Comparison of ENCODE assay signal across 2 cellular contexts in genomic region chr12:47102845-47103666, GRCh38.
TF ChIP-seq lines count a peak whose summit lies in the region.

No MANE protein-coding gene starts in this region.

TF ChIP-seq in liver, 16 proteins besides CTCF, POLR2A, EP300 and RAD21:
- peak in 1 of 2 donors; percentile 13 for TF ChIP-seq JUND (IDR thresholded peaks at IDR 0.05)
- peak; percentile 29 to 34 for TF ChIP-seq RXRA (IDR thresholded peaks at IDR 0.05)
- no peak for TF ChIP-seq REST (IDR thresholded peaks at IDR 0.05)
- TF ChIP-seq ATF3 (IDR thresholded peaks at IDR 0.05): no peak
- TF ChIP-seq TAF1 (conservative IDR thresholded peaks at IDR 0.05): no peak
- TF ChIP-seq FOXA2 (IDR thresholded peaks at IDR 0.05): no peak
- no peak for TF ChIP-seq HNF4A (conservative IDR thresholded peaks at IDR 0.05)
- no peak for TF ChIP-seq MAX (IDR thresholded peaks at IDR 0.05)
- TF ChIP-seq GABPA (IDR thresholded peaks at IDR 0.05 in 1 of 2, conservative IDR thresholded peaks at IDR 0.05 in 1 of 2): no peak
- peak; percentile 54 for TF ChIP-seq YY1 (IDR thresholded peaks at IDR 0.05)
- peak; percentile 36 for TF ChIP-seq SP1 (IDR thresholded peaks at IDR 0.05)
- TF ChIP-seq NR2F2 (IDR thresholded peaks at IDR 0.05): peak; percentile 93
- no peak for TF ChIP-seq EGR1 (IDR thresholded peaks at IDR 0.05; ENCODE audit: low read depth in 2 of 2)

TF ChIP-seq in HepG2, 621 proteins besides CTCF, POLR2A, EP300 and RAD21:
- TF ChIP-seq ZNF512B (CRISPR knock-in tag; IDR thresholded peaks at IDR 0.05; ENCODE audit: borderline replicate concordance): no peak
- TF ChIP-seq ZNF451 (CRISPR knock-in tag; IDR thresholded peaks at IDR 0.05): no peak
- no peak for TF ChIP-seq ERF (CRISPR knock-in tag; IDR thresholded peaks at IDR 0.05)
- TF ChIP-seq CREB3 (CRISPR knock-in tag; IDR thresholded peaks at IDR 0.05): no peak
- TF ChIP-seq SMAD1 (CRISPR knock-in tag; IDR thresholded peaks at IDR 0.05; ENCODE audit: borderline replicate concordance, low read depth): no peak
- no peak for TF ChIP-seq ASH2L (IDR thresholded peaks at IDR 0.05; ENCODE audit: insufficient read length, low read depth, low read length)
- TF ChIP-seq SCMH1 (CRISPR knock-in tag; IDR thresholded peaks at IDR 0.05; ENCODE audit: borderline replicate concordance): no peak
- no peak for TF ChIP-seq RARG (CRISPR knock-in tag; IDR thresholded peaks at IDR 0.05; ENCODE audit: low read depth)
- TF ChIP-seq POLR2AphosphoS2 (IDR thresholded peaks at IDR 0.05; ENCODE audit: low read depth, low read length): no peak
- no peak for TF ChIP-seq ZNF639 (CRISPR knock-in tag; conservative IDR thresholded peaks at IDR 0.05)
